15 cellular contexts compared by ENCODE assay signal in genomic region chr5:128681764-128682664, GRCh38.
DNase-seq lines count a peak whose midpoint lies in the region; ATAC-seq and TF ChIP-seq lines count a peak whose summit lies in the region.
"Had no signal": no experiment of that assay in that cellular context is flagged by ENCODE, and none has a peak within 500 bp of the region (broad histone marks: within the 10 kb centered on the region; RNA-seq: fewer than 3 reads in every experiment).

No MANE protein-coding gene starts in this region.

- H3K9ac ChIP-seq in HUES48 (ENCODE audit: low read depth, low read length), result no peak overlapping the region
- no peak overlapping the region for H3K9ac ChIP-seq in iPS-20b (ENCODE audit: low read depth, low read length)

- H3K27ac ChIP-seq in HUES48 (ENCODE audit: low read depth, low read length) (peak overlapping the region; percentile 76), iPS-20b (ENCODE audit: low read length) (no peak overlapping the region), vagina (no peak overlapping the region), testis (no peak overlapping the region)
- H3K27ac ChIP-seq: right atrium auricular region, thyroid gland had no signal

- H3K4me3 ChIP-seq in HUES48 (ENCODE audit: low read depth, low read length) (peak overlapping the region; percentile 39; the same call in 1 of the 2 replicates), iPS-20b (ENCODE audit: low read length) (peak overlapping the region; percentile 22; the same call in 1 of the 2 replicates), vagina (no peak overlapping the region), testis (no peak overlapping the region)
- H3K4me3 ChIP-seq: right atrium auricular region, thyroid gland had no signal

- CTCF ChIA-PET in WTC11 (lab: Charles Lee), result interaction anchor here (0.6 to 1.5 kb wide), 4 partner anchors 10 to 183 kb away, joined by 3 to 7 read pairs (median 4); no protein-coding TSS in a partner anchor

- ATAC-seq in WTC11 (peak; percentile 76), GM21619 (IDR thresholded peaks at IDR 0.05; ENCODE audit: unreplicated experiment) (no peak)
- no peak for ATAC-seq in stimulated activated naive B cell treated with anti-CD40 and anti-IgM and Interleukin-4, amounts not matched to agents 10 μg/mL and 1 μg/mL and 100 μg/mL, for 72 hours (replicated peaks)

- TF ChIP-seq POLR2A in vagina (IDR thresholded peaks at IDR 0.05) (no peak), testis (IDR thresholded peaks at IDR 0.05) (no peak)

- H3K27ac Mint-ChIP-seq in WTC11, result peak overlapping the region; percentile 91
- no peak overlapping the region for H3K27ac Mint-ChIP-seq in stimulated activated naive B cell treated with anti-CD40 and anti-IgM and Interleukin-4, amounts not matched to agents 10 μg/mL and 1 μg/mL and 100 μg/mL, for 72 hours
- H3K27ac Mint-ChIP-seq: naive B cell had no signal

- peaks cover 6% of the 10 kb centered on the region for H3K9me3 Mint-ChIP-seq in WTC11
- no peaks in the 10 kb centered on the region for H3K9me3 Mint-ChIP-seq in stimulated activated naive B cell treated with anti-CD40 and anti-IgM and Interleukin-4, amounts not matched to agents 10 μg/mL and 1 μg/mL and 100 μg/mL, for 72 hours

- H3K27me3 Mint-ChIP-seq in WTC11 (ENCODE audit: low read depth), result peaks cover 10% of the 10 kb centered on the region; the same call in 1 of the 2 replicates
- no peaks in the 10 kb centered on the region for H3K27me3 Mint-ChIP-seq in stimulated activated naive B cell treated with anti-CD40 and anti-IgM and Interleukin-4, amounts not matched to agents 10 μg/mL and 1 μg/mL and 100 μg/mL, for 72 hours

- peaks cover under 1% of the 10 kb centered on the region for H3K36me3 Mint-ChIP-seq in WTC11
- no peaks in the 10 kb centered on the region for H3K36me3 Mint-ChIP-seq in stimulated activated naive B cell treated with anti-CD40 and anti-IgM and Interleukin-4, amounts not matched to agents 10 μg/mL and 1 μg/mL and 100 μg/mL, for 72 hours
- H3K36me3 Mint-ChIP-seq: naive B cell had no signal

- peak; percentile 2 for DNase-seq in COR-L47 (lab: John Stamatoyannopoulos, UW)
- DNase-seq in WTC11 (ENCODE audit: low spot score), result peak; percentile 20
- no peak for DNase-seq in vagina (ENCODE audit: extremely low spot score in 2 of 2)
- no peak for DNase-seq in testis
- no peak for DNase-seq in stimulated activated naive B cell treated with anti-CD40 and anti-IgM and Interleukin-4, amounts not matched to agents 10 μg/mL and 1 μg/mL and 100 μg/mL, for 72 hours
- DNase-seq: activated CD8-positive, alpha-beta memory T cell treated with anti-CD3 and anti-CD28 coated beads for 24 hours; activated gamma-delta T cell treated with Interleukin-2 at 50 U/mL for 16 hours; naive B cell; NCI-H2171; stimulated activated CD4-positive, alpha-beta T cell treated with anti-CD3 and anti-CD28 coated beads, Interleukin-2, amount 100 ng/mL, for 48 hours; thyroid gland had no signal

- H3K4me1 ChIP-seq in HUES48 (ENCODE audit: control insufficient read depth, insufficient read depth, low read length), result peaks cover 30% of the 10 kb centered on the region
- peaks cover 23% of the 10 kb centered on the region for H3K4me1 ChIP-seq in iPS-20b (ENCODE audit: insufficient read depth, low read length)
- no peaks in the 10 kb centered on the region for H3K4me1 ChIP-seq in vagina
- no peaks in the 10 kb centered on the region for H3K4me1 ChIP-seq in testis
- H3K4me1 ChIP-seq: right atrium auricular region, thyroid gland had no signal

- peaks cover 32% of the 10 kb centered on the region for H3K4me1 Mint-ChIP-seq in WTC11
- no peaks in the 10 kb centered on the region for H3K4me1 Mint-ChIP-seq in stimulated activated naive B cell treated with anti-CD40 and anti-IgM and Interleukin-4, amounts not matched to agents 10 μg/mL and 1 μg/mL and 100 μg/mL, for 72 hours
- H3K4me1 Mint-ChIP-seq: naive B cell had no signal

- intact Hi-C loops in vagina (cut with DNase I), result no loop called here
- intact Hi-C loops in testis (cut with DNase I; ENCODE audit: low total_unique reads), result no loop called here

- no peaks in the 10 kb centered on the region for H3K9me3 ChIP-seq in HUES48 (ENCODE audit: control insufficient read depth, insufficient read depth, low read length)
- H3K9me3 ChIP-seq in iPS-20b (ENCODE audit: insufficient read depth, low read depth, low read length), result no peaks in the 10 kb centered on the region
- no peaks in the 10 kb centered on the region for H3K9me3 ChIP-seq in vagina
- H3K9me3 ChIP-seq in testis, result no peaks in the 10 kb centered on the region
- H3K9me3 ChIP-seq: right atrium auricular region, thyroid gland had no signal

- H3K27me3 ChIP-seq in HUES48 (ENCODE audit: control insufficient read depth, insufficient read depth, low read length) (no peaks in the 10 kb centered on the region), iPS-20b (ENCODE audit: insufficient read depth, low read length) (no peaks in the 10 kb centered on the region), vagina (no peaks in the 10 kb centered on the region), testis (no peaks in the 10 kb centered on the region)
- H3K27me3 ChIP-seq: right atrium auricular region, thyroid gland had no signal

- H3K36me3 ChIP-seq in HUES48 (ENCODE audit: control insufficient read depth, insufficient read depth, low read length) (no peaks in the 10 kb centered on the region), iPS-20b (ENCODE audit: insufficient read depth, low read depth, low read length) (no peaks in the 10 kb centered on the region), vagina (no peaks in the 10 kb centered on the region), testis (ENCODE audit: low read depth, missing control alignments) (no peaks in the 10 kb centered on the region)
- H3K36me3 ChIP-seq: right atrium auricular region, thyroid gland had no signal

- peak overlapping the region; percentile 53 for H3K4me3 Mint-ChIP-seq in WTC11
- no peak overlapping the region for H3K4me3 Mint-ChIP-seq in stimulated activated naive B cell treated with anti-CD40 and anti-IgM and Interleukin-4, amounts not matched to agents 10 μg/mL and 1 μg/mL and 100 μg/mL, for 72 hours
- H3K4me3 Mint-ChIP-seq: naive B cell had no signal

- POLR2A ChIA-PET in WTC11 (lab: Charles Lee), result no interaction called here

- no peak for TF ChIP-seq CTCF in WTC11 (IDR thresholded peaks at IDR 0.05)
- no peak for TF ChIP-seq CTCF in vagina (IDR thresholded peaks at IDR 0.05)
- no peak for TF ChIP-seq CTCF in testis (IDR thresholded peaks at IDR 0.05)

- WGBS in testis, 2 donors, result 38 to 48% methylated on average over 8 of the region's 8 CpGs

TF ChIP-seq in WTC11, 78 proteins besides CTCF, POLR2A, EP300 and RAD21 (continues in another document):
- TF ChIP-seq STAT6 (CRISPR knock-in tag; conservative IDR thresholded peaks at IDR 0.05; ENCODE audit: low read depth) (no peak), SMAD4 (CRISPR knock-in tag; IDR thresholded peaks at IDR 0.05) (no peak), ZNF671 (CRISPR knock-in tag; IDR thresholded peaks at IDR 0.05) (no peak), MLX (CRISPR knock-in tag; IDR thresholded peaks at IDR 0.05) (no peak), ZNF425 (CRISPR knock-in tag; conservative IDR thresholded peaks at IDR 0.05) (no peak), IRF1 (CRISPR knock-in tag; IDR thresholded peaks at IDR 0.05) (no peak), ZNF416 (CRISPR knock-in tag; IDR thresholded peaks at IDR 0.05) (no peak)

Comparison
In these comparisons a context has a peak if more than half of its experiments do, and no peak if none do; other contexts are left out.
1. DNase-seq: peak in COR-L47 (single experiment) and WTC11 (single experiment); none in vagina (0 of 2), testis (single experiment) and stimulated activated naive B cell treated with anti-CD40 and anti-IgM and Interleukin-4, amounts not matched to agents 10 μg/mL and 1 μg/mL and 100 μg/mL, for 72 hours (single experiment).
2. H3K4me3 ChIP-seq: peak in HUES48 (single experiment) and iPS-20b (single experiment); none in vagina (0 of 2) and testis (0 of 2).